ENCODE assay signal across 8 cellular contexts in genomic region chr9:127418037-127418471, GRCh38. TPM values are rescaled to one million over a fixed set of nuclear protein-coding genes. Genes with fewer than 3 reads are reported as not detected.
DNase-seq lines count a peak whose midpoint lies in the region; ATAC-seq and TF ChIP-seq lines count a peak whose summit lies in the region.

No MANE protein-coding gene starts in this region.

- no peaks in the 10 kb centered on the region for H3K27me3 Mint-ChIP-seq in Calu3 (ENCODE audit: unreplicated experiment)
- no peaks in the 10 kb centered on the region for H3K27me3 Mint-ChIP-seq in activated CD4-positive, alpha-beta memory T cell treated with anti-CD3 and anti-CD28 coated beads, Interleukin-2, amount 10 ng/mL, durations not matched to agents 7 days and 5 days
- H3K27me3 Mint-ChIP-seq in stimulated activated naive B cell treated with anti-CD40 and anti-IgM and Interleukin-4, amounts not matched to agents 10 μg/mL and 1 μg/mL and 100 μg/mL, for 72 hours = peaks cover 0 to 7% of the 10 kb centered on the region in 2 donors
- H3K27me3 Mint-ChIP-seq in mesothelial cell of epicardium (ENCODE audit: low read depth) = no peaks in the 10 kb centered on the region

- H3K9me3 Mint-ChIP-seq in Calu3 (ENCODE audit: low read depth, unreplicated experiment) (no peaks in the 10 kb centered on the region), mesothelial cell of epicardium (no peaks in the 10 kb centered on the region)
- H3K9me3 Mint-ChIP-seq in activated CD4-positive, alpha-beta memory T cell treated with anti-CD3 and anti-CD28 coated beads, Interleukin-2, amount 10 ng/mL, durations not matched to agents 7 days and 5 days = no peaks in the 10 kb centered on the region
- no peaks in the 10 kb centered on the region for H3K9me3 Mint-ChIP-seq in stimulated activated naive B cell treated with anti-CD40 and anti-IgM and Interleukin-4, amounts not matched to agents 10 μg/mL and 1 μg/mL and 100 μg/mL, for 72 hours

- no peak overlapping the region for H3K4ac ChIP-seq in IMR-90 (ENCODE audit: low read depth, low read length)

- peak; percentile 33 for ATAC-seq in IMR-90 (ENCODE audit: low read depth)
- peak; percentile 55 to 65 for ATAC-seq in stimulated activated naive B cell treated with anti-CD40 and anti-IgM and Interleukin-4, amounts not matched to agents 10 μg/mL and 1 μg/mL and 100 μg/mL, for 72 hours (replicated peaks)
- no peak for ATAC-seq in GM18867 (IDR thresholded peaks at IDR 0.05; ENCODE audit: unreplicated experiment)

- no TSS peak for BruUV-seq in Calu3 (replicated peaks; lab: Mats Ljungman, UMichigan)
- no TSS peak for BruUV-seq in IMR-90 (replicated peaks; lab: Mats Ljungman, UMichigan)

- H2BK5ac ChIP-seq in IMR-90 (ENCODE audit: low read depth, low read length, poor library complexity, severe bottlenecking) = no peak overlapping the region

- H3K36me3 ChIP-seq in IMR-90 (ENCODE audit: control insufficient read depth, insufficient read depth, low read length) (0 out of 2 replicates have a peak, but pooled peaks cover 2% of the 10 kb centered on the region), left ventricle myocardium inferior (no peaks in the 10 kb centered on the region)
- no peaks in the 10 kb centered on the region for H3K36me3 ChIP-seq in effector memory CD4-positive, alpha-beta T cell (ENCODE audit: control insufficient read depth, insufficient read depth, low read length)

- no peak overlapping the region for H2BK20ac ChIP-seq in IMR-90 (ENCODE audit: low read depth, low read length)

- H3K4me1 ChIP-seq in IMR-90 (ENCODE audit: control insufficient read depth, insufficient read depth, low read length) (peaks cover 7% of the 10 kb centered on the region), left ventricle myocardium inferior (peaks cover 16% of the 10 kb centered on the region)
- no peaks in the 10 kb centered on the region for H3K4me1 ChIP-seq in effector memory CD4-positive, alpha-beta T cell (ENCODE audit: control insufficient read depth, insufficient read depth, low read length, poor library complexity, severe bottlenecking)

- no peak overlapping the region for H4K91ac ChIP-seq in IMR-90 (ENCODE audit: insufficient read depth, low read depth, low read length)

- peaks cover 5% of the 10 kb centered on the region for H3K4me1 Mint-ChIP-seq in Calu3 (ENCODE audit: low read depth, unreplicated experiment)
- peaks cover 14% of the 10 kb centered on the region for H3K4me1 Mint-ChIP-seq in activated CD4-positive, alpha-beta memory T cell treated with anti-CD3 and anti-CD28 coated beads, Interleukin-2, amount 10 ng/mL, durations not matched to agents 7 days and 5 days
- H3K4me1 Mint-ChIP-seq in stimulated activated naive B cell treated with anti-CD40 and anti-IgM and Interleukin-4, amounts not matched to agents 10 μg/mL and 1 μg/mL and 100 μg/mL, for 72 hours = peaks cover 10% of the 10 kb centered on the region in 2 donors
- H3K4me1 Mint-ChIP-seq in mesothelial cell of epicardium = peaks cover 29% of the 10 kb centered on the region

- no peak overlapping the region for H4K8ac ChIP-seq in IMR-90 (ENCODE audit: low read depth in 2 of 2, low read length in 2 of 2)

- H3K36me3 Mint-ChIP-seq in Calu3 (ENCODE audit: insufficient read depth, unreplicated experiment) (peaks cover 3% of the 10 kb centered on the region), mesothelial cell of epicardium (peaks cover 8% of the 10 kb centered on the region)
- no peaks in the 10 kb centered on the region for H3K36me3 Mint-ChIP-seq in activated CD4-positive, alpha-beta memory T cell treated with anti-CD3 and anti-CD28 coated beads, Interleukin-2, amount 10 ng/mL, durations not matched to agents 7 days and 5 days (ENCODE audit: low read depth)
- peaks cover 4 to 7% of the 10 kb centered on the region in 2 donors for H3K36me3 Mint-ChIP-seq in stimulated activated naive B cell treated with anti-CD40 and anti-IgM and Interleukin-4, amounts not matched to agents 10 μg/mL and 1 μg/mL and 100 μg/mL, for 72 hours

- DNase-seq in Calu3 (peak; percentile 16), IMR-90 (no peak), left ventricle myocardium inferior (no peak), mesothelial cell of epicardium (ENCODE audit: low spot score in 2 of 2, unreplicated experiment in 2 of 2) (no peak)
- DNase-seq in activated CD4-positive, alpha-beta memory T cell treated with anti-CD3 and anti-CD28 coated beads, Interleukin-2, amount 10 ng/mL, durations not matched to agents 7 days and 5 days = peak; percentile 53
- no peak for DNase-seq in stimulated activated naive B cell treated with anti-CD40 and anti-IgM and Interleukin-4, amounts not matched to agents 10 μg/mL and 1 μg/mL and 100 μg/mL, for 72 hours
- DNase-seq in effector memory CD4-positive, alpha-beta T cell = no peak

- H3K14ac ChIP-seq in IMR-90 (replicated peaks; ENCODE audit: low read depth, low read length) = no peak overlapping the region

- H3K27ac Mint-ChIP-seq in Calu3 (ENCODE audit: unreplicated experiment) = no peak overlapping the region
- H3K27ac Mint-ChIP-seq in activated CD4-positive, alpha-beta memory T cell treated with anti-CD3 and anti-CD28 coated beads, Interleukin-2, amount 10 ng/mL, durations not matched to agents 7 days and 5 days = no peak overlapping the region
- H3K27ac Mint-ChIP-seq in stimulated activated naive B cell treated with anti-CD40 and anti-IgM and Interleukin-4, amounts not matched to agents 10 μg/mL and 1 μg/mL and 100 μg/mL, for 72 hours = no peak overlapping the region
- H3K27ac Mint-ChIP-seq in mesothelial cell of epicardium = no peak overlapping the region

- POLR2A ChIA-PET in IMR-90 (lab: Charles Lee; ENCODE audit: unreplicated experiment) = no interaction called here
- POLR2A ChIA-PET in activated CD4-positive, alpha-beta memory T cell treated with anti-CD3 and anti-CD28 coated beads, Interleukin-2, amount 10 ng/mL, durations not matched to agents 7 days and 5 days (lab: Charles Lee) = interaction anchor here (1.0 to 2.4 kb wide), 3 partner anchors 22 to 33 kb away, joined by 3 to 12 read pairs (median 3); partner anchors contain the start of genes LRSAM1 and RPL12

- H4K20me1 ChIP-seq in IMR-90 (ENCODE audit: insufficient read depth, low read length) = no peaks in the 10 kb centered on the region

- H3K27ac ChIP-seq in IMR-90 (ENCODE audit: insufficient read depth, low read length) (no peak overlapping the region), left ventricle myocardium inferior (replicated peaks) (no peak overlapping the region)
- no peak overlapping the region for H3K27ac ChIP-seq in effector memory CD4-positive, alpha-beta T cell (ENCODE audit: insufficient read depth, low read length, poor library complexity, severe bottlenecking)

- H3K9me1 ChIP-seq in IMR-90 (ENCODE audit: insufficient read depth, low read length) = peaks cover 12% of the 10 kb centered on the region; the same call in 1 of the 2 replicates

- no peak for TF ChIP-seq RAD21 in IMR-90 (IDR thresholded peaks at IDR 0.05; ENCODE audit: low read length)

- H2AFZ ChIP-seq in IMR-90 (replicated peaks; ENCODE audit: low read length, poor library complexity) = no peak overlapping the region

- no peak overlapping the region for H3K4me3 ChIP-seq in IMR-90 (ENCODE audit: insufficient read depth, low read depth, low read length)
- no peak overlapping the region for H3K4me3 ChIP-seq in left ventricle myocardium inferior
- H3K4me3 ChIP-seq in effector memory CD4-positive, alpha-beta T cell (ENCODE audit: insufficient read depth, low read depth, low read length, poor library complexity, severe bottlenecking) = no peak overlapping the region

- no peak overlapping the region for H3K9ac ChIP-seq in IMR-90 (ENCODE audit: low read depth, low read length)

- H3K9me3 ChIP-seq in IMR-90 (ENCODE audit: control insufficient read depth, insufficient read depth, low read length) (no peaks in the 10 kb centered on the region), left ventricle myocardium inferior (replicated peaks) (no peaks in the 10 kb centered on the region)
- H3K9me3 ChIP-seq in effector memory CD4-positive, alpha-beta T cell (ENCODE audit: control insufficient read depth, low read length) = no peaks in the 10 kb centered on the region

- intact Hi-C loops in Calu3 (cut with micrococcal nuclease; ENCODE audit: unreplicated experiment) = no loop called here
- intact Hi-C loops in IMR-90 (cut with micrococcal nuclease) = no loop called here
- intact Hi-C loops in left ventricle myocardium inferior (cut with micrococcal nuclease) = no loop called here

- WGBS in IMR-90 (ENCODE audit: extremely low coverage in 2 of 2, insufficient read length in 1 of 2), 2 experiments = 20% methylated on average over 2 of the region's 12 CpGs; no CpG with 5 or more reads in 1 of the 2 experiments

- H3K79me1 ChIP-seq in IMR-90 (ENCODE audit: low read depth in 1 of 2, low read length in 2 of 2) = peaks cover 9 to 14% of the 10 kb centered on the region in 2 experiments

- H2BK120ac ChIP-seq in IMR-90 (ENCODE audit: low read depth, low read length) = no peak overlapping the region

- no peak for TF ChIP-seq CTCF in Calu3 (IDR thresholded peaks at IDR 0.05; ENCODE audit: unreplicated experiment)
- 0 out of 2 replicates have a peak, but pooled peaks have one; percentile 10 for TF ChIP-seq CTCF in IMR-90 (conservative IDR thresholded peaks at IDR 0.05; ENCODE audit: low read depth, low read length)
- TF ChIP-seq CTCF in left ventricle myocardium inferior (IDR thresholded peaks at IDR 0.05; ENCODE audit: borderline replicate concordance) = peak; percentile 39
- TF ChIP-seq CTCF in mesothelial cell of epicardium (IDR thresholded peaks at IDR 0.05; ENCODE audit: unreplicated experiment) = no peak

- in situ Hi-C loops in IMR-90 (cut with MboI; ENCODE audit: low sequenced_read_pairs) = no loop called here

- no peak overlapping the region for H3K23ac ChIP-seq in IMR-90 (ENCODE audit: low read depth, low read length)

- H3K56ac ChIP-seq in IMR-90 (ENCODE audit: extremely low read depth, insufficient read depth, low read length) = no peak overlapping the region

- no peak overlapping the region for H4K5ac ChIP-seq in IMR-90 (ENCODE audit: low read depth, low read length)

- H3K18ac ChIP-seq in IMR-90 (ENCODE audit: low read depth, low read length) = no peak overlapping the region

- no peak overlapping the region for H2AK5ac ChIP-seq in IMR-90 (ENCODE audit: low read depth, low read length)

- CTCF ChIA-PET in Calu3 (lab: Charles Lee) (no interaction called here), IMR-90 (lab: Yijun Ruan, JAX) (interaction anchor here (1.5 kb wide), 1 partner anchor 213 kb away, joined by 3 read pairs; no protein-coding TSS in a partner anchor)
- CTCF ChIA-PET in activated CD4-positive, alpha-beta memory T cell treated with anti-CD3 and anti-CD28 coated beads, Interleukin-2, amount 10 ng/mL, durations not matched to agents 7 days and 5 days (lab: Charles Lee) = interaction anchor here (0.6 to 1.5 kb wide), 4 partner anchors 21 to 203 kb away, joined by 4 to 7 read pairs (median 5); partner anchors contain the start of gene SLC2A8

- H3K4me2 ChIP-seq in IMR-90 (ENCODE audit: low read depth, low read length) = no peak overlapping the region

- no peak for TF ChIP-seq POLR2A in IMR-90 (IDR thresholded peaks at IDR 0.05; ENCODE audit: low read depth, low read length)

- H2BK15ac ChIP-seq in IMR-90 (ENCODE audit: low read depth, low read length) = no peak overlapping the region

- H3K27me3 ChIP-seq in IMR-90 (ENCODE audit: control insufficient read depth, insufficient read depth, low read length) (no peaks in the 10 kb centered on the region), left ventricle myocardium inferior (ENCODE audit: low read depth) (no peaks in the 10 kb centered on the region)
- H3K27me3 ChIP-seq in effector memory CD4-positive, alpha-beta T cell (replicated peaks; ENCODE audit: control insufficient read depth, insufficient read depth, low read length, poor library complexity, severe bottlenecking) = no peaks in the 10 kb centered on the region

- dilution Hi-C loops in IMR-90 (cut with HindIII; ENCODE audit: low sequenced_read_pairs, unreplicated experiment) = no loop called here

- no peak overlapping the region for H3K4me3 Mint-ChIP-seq in Calu3 (ENCODE audit: low read depth, unreplicated experiment)
- H3K4me3 Mint-ChIP-seq in activated CD4-positive, alpha-beta memory T cell treated with anti-CD3 and anti-CD28 coated beads, Interleukin-2, amount 10 ng/mL, durations not matched to agents 7 days and 5 days = no peak overlapping the region
- no peak overlapping the region for H3K4me3 Mint-ChIP-seq in stimulated activated naive B cell treated with anti-CD40 and anti-IgM and Interleukin-4, amounts not matched to agents 10 μg/mL and 1 μg/mL and 100 μg/mL, for 72 hours
- no peak overlapping the region for H3K4me3 Mint-ChIP-seq in mesothelial cell of epicardium

- no peak overlapping the region for H2AK9ac ChIP-seq in IMR-90 (replicated peaks; ENCODE audit: low read depth, low read length, poor library complexity)

RNA-seq across cellular contexts. Expression of gene ZNF79, which starts 6.1 kb away (rescaled TPM):
- total RNA-seq in Calu3 (2022) (7.0 and 7.1 TPM in 2 replicates), IMR-90 (2012; rRNA removed) (13.9 and 15.4 TPM in 2 replicates), left ventricle myocardium inferior (6.2 TPM), mesothelial cell of epicardium (11.0 to 12.1 TPM (median 11.6 TPM) in 3 replicates)
- 5.3 and 5.6 TPM in 2 replicates for polyA plus RNA-seq in IMR-90 (2012; rRNA removed)
- polyA plus RNA-seq in IMR-90 (2012; cell fraction: cytosol; rRNA removed) = 2.4 and 4.0 TPM in 2 replicates
- polyA plus RNA-seq in IMR-90 (2012; cell fraction: nucleus; rRNA removed; ENCODE audit: low replicate concordance) = 9.5 and 14.4 TPM in 2 replicates
- 10 to 100 TPM; 12.5 to 12.7 TPM for total RNA-seq in activated CD4-positive, alpha-beta memory T cell treated with anti-CD3 and anti-CD28 coated beads, Interleukin-2, amount 10 ng/mL, durations not matched to agents 7 days and 5 days

RNA-seq across cellular contexts. Expression of gene SLC2A8, which starts 21.1 kb away (rescaled TPM):
- total RNA-seq in Calu3 (2022) = 10.8 and 13.1 TPM in 2 replicates
- 6.4 and 9.0 TPM in 2 replicates for total RNA-seq in IMR-90 (2012; rRNA removed)
- 12.0 and 13.2 TPM in 2 replicates for polyA plus RNA-seq in IMR-90 (2012; rRNA removed)
- 4.0 and 12.6 TPM in 2 replicates for polyA plus RNA-seq in IMR-90 (2012; cell fraction: cytosol; rRNA removed)
- 17.6 and 48.8 TPM in 2 replicates for polyA plus RNA-seq in IMR-90 (2012; cell fraction: nucleus; rRNA removed; ENCODE audit: low replicate concordance)
- total RNA-seq in activated CD4-positive, alpha-beta memory T cell treated with anti-CD3 and anti-CD28 coated beads, Interleukin-2, amount 10 ng/mL, durations not matched to agents 7 days and 5 days = 1 to 10 TPM; 7.5 to 7.7 TPM
- total RNA-seq in left ventricle myocardium inferior = 16.1 TPM
- 30.9 to 36.0 TPM (median 32.7 TPM) in 3 replicates for total RNA-seq in mesothelial cell of epicardium

RNA-seq across cellular contexts. Expression of gene RPL12, which starts 33.2 kb away (rescaled TPM):
- total RNA-seq in Calu3 (2022) (788 and 855 TPM in 2 replicates), IMR-90 (2012; rRNA removed) (1,864 and 2,290 TPM in 2 replicates), left ventricle myocardium inferior (605 TPM), mesothelial cell of epicardium (1,125 to 1,180 TPM (median 1,165 TPM) in 3 replicates)
- 2,087 and 2,379 TPM in 2 replicates for polyA plus RNA-seq in IMR-90 (2012; rRNA removed)
- polyA plus RNA-seq in IMR-90 (2012; cell fraction: cytosol; rRNA removed) = 1,664 and 3,657 TPM in 2 replicates
- polyA plus RNA-seq in IMR-90 (2012; cell fraction: nucleus; rRNA removed; ENCODE audit: low replicate concordance) = 762 and 905 TPM in 2 replicates
- 1,000 to 10,000 TPM; 1,379 to 1,395 TPM for total RNA-seq in activated CD4-positive, alpha-beta memory T cell treated with anti-CD3 and anti-CD28 coated beads, Interleukin-2, amount 10 ng/mL, durations not matched to agents 7 days and 5 days

RNA-seq across cellular contexts. Expression of gene LRSAM1, which starts 33.3 kb away (rescaled TPM):
- total RNA-seq in Calu3 (2022) (12.0 and 18.4 TPM in 2 replicates), IMR-90 (2012; rRNA removed) (3.0 and 3.3 TPM in 2 replicates), left ventricle myocardium inferior (35.4 TPM), mesothelial cell of epicardium (27.1 to 28.0 TPM (median 27.4 TPM) in 3 replicates)
- 8.0 and 9.3 TPM in 2 replicates for polyA plus RNA-seq in IMR-90 (2012; rRNA removed)
- polyA plus RNA-seq in IMR-90 (2012; cell fraction: cytosol; rRNA removed) = 8.0 and 10.1 TPM in 2 replicates
- 29.5 and 53.3 TPM in 2 replicates for polyA plus RNA-seq in IMR-90 (2012; cell fraction: nucleus; rRNA removed; ENCODE audit: low replicate concordance)
- total RNA-seq in activated CD4-positive, alpha-beta memory T cell treated with anti-CD3 and anti-CD28 coated beads, Interleukin-2, amount 10 ng/mL, durations not matched to agents 7 days and 5 days = 10 to 100 TPM; 25.4 to 26.9 TPM

Comparison
In these comparisons a context has a peak if more than half of its experiments do, and no peak if none do; other contexts are left out.
1. DNase-seq: peak in Calu3 (single experiment) and activated CD4-positive, alpha-beta memory T cell treated with anti-CD3 and anti-CD28 coated beads, Interleukin-2, amount 10 ng/mL, durations not matched to agents 7 days and 5 days (single experiment); none in IMR-90 (single experiment), left ventricle myocardium inferior (single experiment), stimulated activated naive B cell treated with anti-CD40 and anti-IgM and Interleukin-4, amounts not matched to agents 10 μg/mL and 1 μg/mL and 100 μg/mL, for 72 hours (single experiment), effector memory CD4-positive, alpha-beta T cell (0 of 3) and mesothelial cell of epicardium (0 of 2).
2. CTCF ChIP-seq: peak in IMR-90 (single experiment) and left ventricle myocardium inferior (single experiment); none in Calu3 (single experiment) and mesothelial cell of epicardium (single experiment).